1 cellular context compared by ENCODE assay signal in the genomic region with DNA sequence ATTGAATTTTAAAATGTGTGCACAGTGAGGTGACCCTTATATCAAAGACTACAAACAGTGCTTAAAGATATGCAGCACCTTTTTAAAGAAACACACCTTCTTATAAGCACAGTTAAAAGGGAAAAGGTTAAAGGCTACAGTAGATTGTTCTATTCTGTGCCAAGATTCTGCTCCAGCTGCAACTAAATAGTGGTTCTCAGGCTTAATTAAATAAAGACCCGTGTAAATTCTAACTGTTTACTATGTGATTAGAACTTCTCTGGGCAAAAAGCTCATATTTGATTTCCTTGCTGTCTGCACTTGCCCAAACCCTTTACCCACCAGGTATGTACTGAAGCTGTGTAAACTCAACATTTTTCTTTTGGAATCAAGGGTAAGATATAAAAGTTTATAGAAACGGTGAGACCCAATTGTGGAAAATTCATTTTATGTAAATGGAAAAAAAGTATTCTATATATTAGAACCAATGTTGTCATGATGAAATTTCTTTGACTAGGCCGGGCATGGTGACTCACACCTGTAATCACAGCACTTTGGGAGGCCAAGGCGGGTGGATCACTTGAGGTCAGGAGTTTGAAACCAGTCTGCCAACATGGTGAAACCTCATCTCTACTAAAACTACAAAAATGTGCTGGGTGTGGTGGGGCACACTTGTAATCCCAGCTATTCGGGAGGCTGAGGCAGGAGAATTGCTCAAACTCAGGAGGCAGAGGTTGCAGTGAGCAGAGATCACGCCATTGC.
TF ChIP-seq lines count a peak whose summit lies in the region.

No MANE protein-coding gene starts in this region.

TF ChIP-seq in endothelial cell of umbilical vein, 7 proteins besides CTCF, POLR2A, EP300 and RAD21:
- no peak for TF ChIP-seq EZH2 (IDR thresholded peaks at IDR 0.05; ENCODE audit: borderline replicate concordance, low read depth, low read length, severe bottlenecking)
- TF ChIP-seq POLR2AphosphoS5 (IDR thresholded peaks at IDR 0.05; ENCODE audit: insufficient read depth, low read depth, low read length) = no peak
- no peak for TF ChIP-seq MYC (IDR thresholded peaks at IDR 0.05; ENCODE audit: low read depth, low read length)
- TF ChIP-seq GATA2 (IDR thresholded peaks at IDR 0.05; ENCODE audit: insufficient read depth, insufficient read length, low read depth, low read length) = no peak
- TF ChIP-seq JUN (IDR thresholded peaks at IDR 0.05; ENCODE audit: borderline replicate concordance, insufficient read depth, insufficient read length, low read depth) = no peak
- TF ChIP-seq FOS (IDR thresholded peaks at IDR 0.05; ENCODE audit: borderline replicate concordance, insufficient read depth, low read length) = no peak
- TF ChIP-seq, protein P1, sequence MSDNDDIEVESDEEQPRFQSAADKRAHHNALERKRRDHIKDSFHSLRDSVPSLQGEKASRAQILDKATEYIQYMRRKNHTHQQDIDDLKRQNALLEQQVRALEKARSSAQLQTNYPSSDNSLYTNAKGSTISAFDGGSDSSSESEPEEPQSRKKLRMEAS (IDR thresholded peaks at IDR 0.05; ENCODE audit: insufficient read depth, insufficient read length) = no peak
